ENCODE assay signal across 22 cellular contexts in the genomic region with DNA sequence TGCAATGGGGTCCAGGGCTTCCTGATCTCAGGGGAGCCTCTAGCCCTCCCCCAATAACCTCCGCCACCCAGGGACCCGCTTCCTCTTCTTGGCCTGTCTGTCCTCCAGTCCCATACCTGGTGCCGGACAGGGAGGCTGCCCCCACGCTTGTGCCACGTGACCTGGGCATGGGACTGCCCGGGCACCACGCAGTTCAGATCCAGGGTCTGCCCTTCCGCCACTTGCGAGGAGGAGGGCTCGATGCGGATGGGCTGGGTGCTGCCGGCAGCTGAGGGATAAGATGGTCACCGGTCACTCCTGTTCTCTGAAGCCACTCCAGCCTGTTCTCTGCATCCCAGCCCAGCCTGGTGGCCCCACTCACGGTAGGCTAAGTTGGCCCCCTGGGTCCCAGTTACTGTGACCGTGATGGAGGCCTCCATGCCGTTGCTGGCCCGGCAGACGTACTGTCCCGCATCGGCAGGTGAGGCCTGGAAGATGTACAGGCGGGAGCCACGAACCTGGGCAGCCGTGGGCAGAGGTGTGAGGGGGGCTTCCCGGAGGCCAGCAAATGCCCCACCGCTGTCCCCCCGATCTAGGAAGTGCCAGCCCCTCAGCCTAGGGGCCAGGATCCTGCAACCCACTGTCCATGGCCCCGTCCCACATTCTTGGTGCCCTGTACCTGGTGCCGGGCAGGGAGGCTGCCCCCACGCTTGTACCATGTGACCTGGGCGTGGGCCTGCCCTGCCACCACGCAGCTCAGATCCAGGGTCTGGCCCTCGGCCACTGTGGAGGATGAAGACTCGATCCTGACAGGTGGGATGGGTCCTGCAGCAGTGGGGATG. TPM values are rescaled to one million over a fixed set of nuclear protein-coding genes. Genes with fewer than 3 reads are reported as not detected.
"Had no signal": no experiment of that assay in that cellular context is flagged by ENCODE, and none has a peak within 500 bp of the region (broad histone marks: within the 10 kb centered on the region; RNA-seq: fewer than 3 reads in every experiment).

No MANE protein-coding gene starts in this region.

- H2AFZ ChIP-seq: parathyroid adenoma had no signal

- H3K9ac ChIP-seq: parathyroid adenoma had no signal

- H3K4me1 ChIP-seq: parathyroid adenoma, sigmoid colon, upper lobe of right lung had no signal

- H3K4me3 Mint-ChIP-seq: activated T-cell treated with anti-CD3 and anti-CD28 coated beads, Interleukin-2, amount 50 U/mL, for 72 hours; immature natural killer cell; natural killer cell treated with Interleukin-12 subunit alpha and Interleukin-12 subunit beta and Interleukin-15 and Interleukin-18, amount 100 ng/mL, for 72 hours had no signal

- H3K27me3 Mint-ChIP-seq: natural killer cell treated with Interleukin-12 subunit alpha and Interleukin-12 subunit beta and Interleukin-15 and Interleukin-18, amount 100 ng/mL, for 72 hours had no signal

- H3K79me2 ChIP-seq: parathyroid adenoma had no signal

- H3K27me3 ChIP-seq: cardiac muscle cell, sigmoid colon, upper lobe of right lung had no signal

- ATAC-seq: left ventricle myocardium superior had no signal

- H3K27ac ChIP-seq: cardiac muscle cell, parathyroid adenoma, upper lobe of right lung, WERI-Rb-1 had no signal

- H3K36me3 Mint-ChIP-seq: activated naive CD4-positive, alpha-beta T cell treated with anti-CD3 and anti-CD28 coated beads, Interleukin-2, amount 50 U/mL, for 72 hours; immature natural killer cell; natural killer cell treated with Interleukin-12 subunit alpha and Interleukin-12 subunit beta and Interleukin-15 and Interleukin-18, amount 100 ng/mL, for 72 hours had no signal

- H3K9me3 Mint-ChIP-seq: activated naive CD4-positive, alpha-beta T cell treated with anti-CD3 and anti-CD28 coated beads, Interleukin-2, amount 50 U/mL, for 72 hours; activated T-cell treated with anti-CD3 and anti-CD28 coated beads, Interleukin-2, amount 50 U/mL, for 72 hours; immature natural killer cell; natural killer cell treated with Interleukin-12 subunit alpha and Interleukin-12 subunit beta and Interleukin-15 and Interleukin-18, amount 100 ng/mL, for 72 hours had no signal

- DNase-seq: activated CD4-positive, alpha-beta T cell treated with anti-CD3 and anti-CD28 coated beads for 4 hours; activated gamma-delta T cell treated with Interleukin-2 at 50 U/mL for 16 hours; activated T-cell treated with anti-CD3 and anti-CD28 coated beads, Interleukin-2, amount 50 U/mL, for 72 hours; amniotic stem cell; dermis blood vessel endothelial cell; effector memory CD4-positive, alpha-beta T cell; immature natural killer cell; kidney glomerular epithelial cell; left ventricle myocardium superior; mesenchymal stem cell; sigmoid colon; stimulated activated CD4-positive, alpha-beta T cell treated with anti-CD3 and anti-CD28 coated beads, Interleukin-4, amount 100 ng/mL, for 4 hours; stimulated activated naive CD4-positive, alpha-beta T cell; upper lobe of right lung; WERI-Rb-1 had no signal

- H3K4me3 ChIP-seq: cardiac muscle cell, sigmoid colon, upper lobe of right lung had no signal

- H3K27ac Mint-ChIP-seq: natural killer cell treated with Interleukin-12 subunit alpha and Interleukin-12 subunit beta and Interleukin-15 and Interleukin-18, amount 100 ng/mL, for 72 hours had no signal

- H3K9me3 ChIP-seq: sigmoid colon, upper lobe of right lung had no signal

RNA-seq across cellular contexts. Expression of a gene that starts 39.6 kb away (rescaled TPM):
- total RNA-seq: activated CD8-positive, alpha-beta memory T cell treated with anti-CD3 and anti-CD28 coated beads for 36 hours; fibroblast of villous mesenchyme; natural killer cell treated with Interleukin-12 subunit alpha and Interleukin-12 subunit beta and Interleukin-15 and Interleukin-18, amount 100 ng/mL, for 72 hours; T-helper 1 cell treated with Interleukin-12 subunit alpha and Interleukin-12 subunit beta and Interleukin-4 antibody, amounts not matched to agents 30 ng/mL and 1 ng/mL, for 36 hours had no signal
